1 cellular context compared by ENCODE assay signal in genomic region chr19:14408641-14409120, GRCh38.
TF ChIP-seq lines count a peak whose summit lies in the region.

No MANE protein-coding gene starts in this region.

TF ChIP-seq in GM12878, 131 proteins besides CTCF, POLR2A, EP300 and RAD21:
- TF ChIP-seq RELB (IDR thresholded peaks at IDR 0.05; ENCODE audit: low read depth) = no peak
- 0 out of 2 replicates have a peak, but pooled peaks have one; percentile 7 for TF ChIP-seq ZBTB33 (IDR thresholded peaks at IDR 0.05)
- no peak for TF ChIP-seq MTA2 (IDR thresholded peaks at IDR 0.05; ENCODE audit: low read depth)
- TF ChIP-seq HSF1 (IDR thresholded peaks at IDR 0.05; ENCODE audit: low read depth, low read length) = no peak
